In genomic region chr22:44335903-44336803, GRCh38 we compare ENCODE assay signal across 16 cellular contexts. TPM values are rescaled to one million over a fixed set of nuclear protein-coding genes. Genes with fewer than 3 reads are reported as not detected.
DNase-seq lines count a peak whose midpoint lies in the region; ATAC-seq, FAIRE-seq and TF ChIP-seq lines count a peak whose summit lies in the region.
"Had no signal": no experiment of that assay in that cellular context is flagged by ENCODE, and none has a peak within 500 bp of the region (broad histone marks: within the 10 kb centered on the region; RNA-seq: fewer than 3 reads in every experiment).

No MANE protein-coding gene starts in this region.

- TF ChIP-seq POLR2A in K562 (conservative IDR thresholded peaks at IDR 0.05): no peak

- H3K4me2 ChIP-seq in K562 (ENCODE audit: insufficient read depth, low read length): no peak overlapping the region
- no peak overlapping the region for H3K4me2 ChIP-seq in GM23248 (ENCODE audit: unreplicated experiment)

- H3K27me3 Mint-ChIP-seq in activated CD4-positive, alpha-beta T cell treated with anti-CD3 and anti-CD28 coated beads for 36 hours: peaks cover 12% of the 10 kb centered on the region

- no peak overlapping the region for H3K4me3 Mint-ChIP-seq in activated CD4-positive, alpha-beta T cell treated with anti-CD3 and anti-CD28 coated beads for 36 hours
- H3K4me3 Mint-ChIP-seq: natural killer cell, T-cell had no signal

- H3K36me3 Mint-ChIP-seq in activated CD4-positive, alpha-beta T cell treated with anti-CD3 and anti-CD28 coated beads for 36 hours (ENCODE audit: low read depth): no peaks in the 10 kb centered on the region
- H3K36me3 Mint-ChIP-seq: natural killer cell, T-cell had no signal

- no peaks in the 10 kb centered on the region for H3K36me3 ChIP-seq in K562 (ENCODE audit: control insufficient read depth, insufficient read depth, low read length)
- H3K36me3 ChIP-seq in GM23248 (ENCODE audit: low read depth): no peaks in the 10 kb centered on the region
- H3K36me3 ChIP-seq: adrenal gland had no signal

- H3K27me3 ChIP-seq in K562 (ENCODE audit: control insufficient read depth in 2 of 2, insufficient read depth in 2 of 2, low read length in 2 of 2) (peaks cover 0 to 5% of the 10 kb centered on the region in 2 experiments; a peak in 1 of 5 replicates), GM23248 (replicated peaks; ENCODE audit: insufficient read depth) (peaks cover 9% of the 10 kb centered on the region)

- peak; percentile 49 for FAIRE-seq in K562 (lab: Jason Lieb, UNC)

- H3K4me1 ChIP-seq in K562 (replicated peaks in 1 of 2; ENCODE audit: control insufficient read depth in 2 of 2, insufficient read depth in 2 of 2, low read length in 2 of 2) (no peaks in the 10 kb centered on the region; a peak in 1 of 5 replicates), GM23248 (ENCODE audit: insufficient read depth) (peaks cover 6% of the 10 kb centered on the region; the same call in 1 of the 2 replicates)
- H3K4me1 ChIP-seq: adrenal gland had no signal

- H3F3A ChIP-seq in GM23248 (ENCODE audit: insufficient read depth): peaks cover 8% of the 10 kb centered on the region; the same call in 1 of the 2 replicates

- H2AFZ ChIP-seq in K562 (ENCODE audit: low read depth, low read length): no peak overlapping the region
- H2AFZ ChIP-seq in GM23248: no peak overlapping the region

- H3K9me1 ChIP-seq in K562 (ENCODE audit: control insufficient read depth, insufficient read depth, low read length): no peaks in the 10 kb centered on the region

- CTCF ChIA-PET in activated CD4-positive, alpha-beta T cell treated with anti-CD3 and anti-CD28 coated beads for 36 hours (lab: Charles Lee): no interaction called here
- CTCF ChIA-PET in K562 (lab: Yijun Ruan, JAX; ENCODE audit: low intra/inter-chr PET ratio): no interaction called here

- no peaks in the 10 kb centered on the region for H3K9me3 Mint-ChIP-seq in activated CD4-positive, alpha-beta T cell treated with anti-CD3 and anti-CD28 coated beads for 36 hours (ENCODE audit: low read depth)
- H3K9me3 Mint-ChIP-seq: natural killer cell, T-cell had no signal

- BruUV-seq in K562 (replicated peaks; lab: Mats Ljungman, UMichigan): no TSS peak

- H3K9ac ChIP-seq in K562 (ENCODE audit: insufficient read depth in 1 of 2, low read depth in 2 of 2, low read length in 2 of 2) (no peak overlapping the region), GM23248 (no peak overlapping the region)

- in situ Hi-C loops in K562 (cut with MboI) (no loop called here), GM23248 (cut with MboI) (no loop called here)

- peak; percentile 50 for DNase-seq in activated CD4-positive, alpha-beta T cell treated with anti-CD3 and anti-CD28 coated beads for 36 hours
- DNase-seq in activated CD4-positive, alpha-beta T cell treated with anti-CD3 and anti-CD28 coated beads, Interleukin-2, amount 50 U/mL, for 4 hours: no peak
- DNase-seq in LNCaP clone FGC (ENCODE audit: low read depth): no peak
- DNase-seq in K562 (ENCODE audit: extremely low read depth in 1 of 4, low spot score in 3 of 4): no peak
- no peak for DNase-seq in retinal pigment epithelial cell (ENCODE audit: low read depth)
- no peak for DNase-seq in GM23248
- no peak for DNase-seq in germinal center (ENCODE audit: low spot score)
- DNase-seq: adrenal gland; AML-193; kidney glomerular epithelial cell; natural killer cell; NCI-H1092; NK-92 treated with Interleukin-12 subunit alpha and Interleukin-12 subunit beta, amount 100 ng/mL, for 24 hours; T-cell had no signal

- H3K4me3 ChIP-seq in LNCaP clone FGC (ENCODE audit: low read depth, low read length): no peak overlapping the region
- H3K4me3 ChIP-seq in K562: no peak overlapping the region
- H3K4me3 ChIP-seq in retinal pigment epithelial cell (ENCODE audit: low read length): no peak overlapping the region
- H3K4me3 ChIP-seq in GM23248: no peak overlapping the region
- H3K4me3 ChIP-seq: adrenal gland had no signal

- 19% methylated on average over 9 of the region's 11 CpGs for WGBS in K562 (ENCODE audit: insufficient coverage, low coverage, missing lambda C conversion rate)
- 90 to 94% methylated on average over 10 to 11 of the region's 11 CpGs for WGBS in GM23248 (ENCODE audit: low coverage in 1 of 2, low lambda C conversion rate in 2 of 2, missing lambda C conversion rate in 2 of 2), 2 experiments

- no peaks in the 10 kb centered on the region for H3K79me2 ChIP-seq in K562 (ENCODE audit: control insufficient read depth, insufficient read depth, low read length)
- H3K79me2 ChIP-seq in GM23248 (ENCODE audit: insufficient read depth): no peaks in the 10 kb centered on the region

- TF ChIP-seq RAD21 in K562 (CRISPR knock-in tag; conservative IDR thresholded peaks at IDR 0.05 in 1 of 2, IDR thresholded peaks at IDR 0.05 in 1 of 2): no peak

- H4K20me1 ChIP-seq in K562 (replicated peaks; ENCODE audit: control insufficient read depth, insufficient read depth, low read length): no peaks in the 10 kb centered on the region
- no peaks in the 10 kb centered on the region for H4K20me1 ChIP-seq in GM23248 (ENCODE audit: insufficient read depth)

- peaks cover 6% of the 10 kb centered on the region for H3K4me1 Mint-ChIP-seq in activated CD4-positive, alpha-beta T cell treated with anti-CD3 and anti-CD28 coated beads for 36 hours

- POLR2A ChIA-PET in activated CD4-positive, alpha-beta T cell treated with anti-CD3 and anti-CD28 coated beads for 36 hours (lab: Charles Lee): no interaction called here
- POLR2A ChIA-PET in K562 (lab: Yijun Ruan, JAX): interaction anchor here (0.5 kb wide), 1 partner anchor 228 kb away, joined by 3 read pairs; no protein-coding TSS in a partner anchor

- TF ChIP-seq EP300 in K562 (IDR thresholded peaks at IDR 0.05; ENCODE audit: low read length): no peak

- no peak overlapping the region for H3K27ac Mint-ChIP-seq in activated CD4-positive, alpha-beta T cell treated with anti-CD3 and anti-CD28 coated beads for 36 hours
- H3K27ac Mint-ChIP-seq: natural killer cell, T-cell had no signal

- ATAC-seq in activated CD4-positive, alpha-beta T cell treated with anti-CD3 and anti-CD28 coated beads for 36 hours: peak; percentile 45
- ATAC-seq in K562: no peak
- ATAC-seq in GM21367 (IDR thresholded peaks at IDR 0.05; ENCODE audit: unreplicated experiment): no peak

- intact Hi-C loops in activated CD4-positive, alpha-beta T cell treated with anti-CD3 and anti-CD28 coated beads for 36 hours (cut with DNase I, micrococcal nuclease): loop anchor here (2.0 to 10.0 kb wide), 3 partner anchors 229 to 291 kb away; no protein-coding TSS in a partner anchor
- intact Hi-C loops in K562 (cut with micrococcal nuclease): no loop called here

- H3K27ac ChIP-seq in K562 (ENCODE audit: extremely low read depth, low read depth, low read length): no peak overlapping the region
- no peak overlapping the region for H3K27ac ChIP-seq in GM23248
- H3K27ac ChIP-seq: adrenal gland had no signal

- TF ChIP-seq CTCF in LNCaP clone FGC (IDR thresholded peaks at IDR 0.05; ENCODE audit: control insufficient read depth, extremely low read depth, insufficient read depth) (peak; percentile 25; the same call in 1 of the 2 replicates), K562 (IDR thresholded peaks at IDR 0.05 in 2 of 3, conservative IDR thresholded peaks at IDR 0.05 in 1 of 3; ENCODE audit: insufficient read depth in 2 of 3, low read depth in 1 of 3, low read length in 3 of 3) (peak in 1 of 3 experiments; percentile 12; a peak in 1 of 6 replicates), retinal pigment epithelial cell (conservative IDR thresholded peaks at IDR 0.05; ENCODE audit: low read depth, low read length) (peak; percentile 1)

- H3K9me3 ChIP-seq in K562 (replicated peaks; ENCODE audit: control insufficient read depth, insufficient read depth, low read depth, low read length) (no peaks in the 10 kb centered on the region), GM23248 (ENCODE audit: low read depth) (no peaks in the 10 kb centered on the region)
- H3K9me3 ChIP-seq: adrenal gland had no signal

- no peaks in the 10 kb centered on the region for H3K9me2 ChIP-seq in GM23248 (ENCODE audit: insufficient read depth)

TF ChIP-seq in K562, 482 proteins besides CTCF, POLR2A, EP300 and RAD21:
- TF ChIP-seq PHF20 (IDR thresholded peaks at IDR 0.05; ENCODE audit: partially characterized antibody): peak; percentile 17
- no peak for TF ChIP-seq ZFP30 (CRISPR knock-in tag; IDR thresholded peaks at IDR 0.05; ENCODE audit: borderline replicate concordance)
- TF ChIP-seq HNRNPK (IDR thresholded peaks at IDR 0.05; ENCODE audit: low read depth, low read length, poor library complexity, severe bottlenecking): no peak
- TF ChIP-seq EGR1 (conservative IDR thresholded peaks at IDR 0.05): no peak
- TF ChIP-seq SAFB2 (IDR thresholded peaks at IDR 0.05; ENCODE audit: borderline replicate concordance, low read depth, low read length, severe bottlenecking): no peak
- TF ChIP-seq ZKSCAN1 (IDR thresholded peaks at IDR 0.05; ENCODE audit: low read depth, low read length): peak; percentile 24; the same call in 1 of the 2 replicates
- TF ChIP-seq NCOA2 (IDR thresholded peaks at IDR 0.05; ENCODE audit: partially characterized antibody in 2 of 2): no peak
TF ChIP-seq in K562: peak in this region for 2.

RNA-seq across cellular contexts. Expression of gene SHISAL1, which starts 23.4 kb away (rescaled TPM):
- total RNA-seq in activated CD4-positive, alpha-beta T cell treated with anti-CD3 and anti-CD28 coated beads for 36 hours: not detected
- not detected in 2 replicates for total RNA-seq in K562 (2011; cell fraction: chromatin; rRNA removed; ENCODE audit: low replicate concordance)
- not detected in 2 replicates for total RNA-seq in K562 (2011; cell fraction: nucleolus; rRNA removed)
- not detected in 2 replicates for total RNA-seq in K562 (2011; cell fraction: nucleoplasm; rRNA removed)
- not detected in 2 replicates for total RNA-seq in K562 (2014; rRNA removed)
- not detected in 2 replicates for total RNA-seq in K562 (2014; rRNA removed; fragmentation: Illumina TruSeq; extraction: Trizol)
- total RNA-seq in K562 (2015; rRNA removed; fragmentation: Illumina TruSeq; extraction: Trizol): not detected in 2 replicates
- total RNA-seq in K562 (2021): not detected in 2 replicates
- not detected in 2 replicates for polyA plus RNA-seq in K562 (2011; rRNA removed)
- polyA plus RNA-seq in K562 (2011; cell fraction: cytosol; rRNA removed): not detected in 2 replicates
- not detected in 2 replicates for polyA plus RNA-seq in K562 (2011; cell fraction: nucleus; rRNA removed)
- 0.03 TPM in 1 of 2 replicates, not detected in the other for polyA plus RNA-seq in K562 (2012)
- polyA plus RNA-seq in K562 (2014; fragmentation: Illumina TruSeq; extraction: Trizol): not detected in 2 replicates
- polyA plus RNA-seq in K562 (2014; fragmentation: Nextera tagmentation; extraction: Ambion mirVana): not detected
- not detected in 2 replicates for polyA plus RNA-seq in K562 (2014; rRNA removed)
- polyA minus RNA-seq in K562 (2011; rRNA and poly(A)+ RNA removed): not detected in 2 replicates
- polyA minus RNA-seq in K562 (2011; cell fraction: cytosol; rRNA and poly(A)+ RNA removed): not detected in 2 replicates
- under 0.01 TPM in 1 of 2 replicates, not detected in the other for polyA minus RNA-seq in K562 (2011; cell fraction: nucleus; rRNA and poly(A)+ RNA removed)
- total RNA-seq in GM23248 (2014; rRNA removed; shearing (Covaris generic)): 1.5 and 2.2 TPM in 2 replicates
- 0.49 and 0.58 TPM in 2 replicates for polyA plus RNA-seq in GM23248 (2016; fragmentation: Nextera tagmentation; extraction: Ambion mirVana)
- total RNA-seq: HT-29, natural killer cell had no signal
